ENCODE assay signal across 9 cellular contexts in genomic region chr20:10508468-10509251, GRCh38.
DNase-seq lines count a peak whose midpoint lies in the region; ATAC-seq and TF ChIP-seq lines count a peak whose summit lies in the region.
"Had no signal": no experiment of that assay in that cellular context is flagged by ENCODE, and none has a peak within 500 bp of the region (broad histone marks: within the 10 kb centered on the region; RNA-seq: fewer than 3 reads in every experiment).

No MANE protein-coding gene starts in this region.

- ATAC-seq in HG03097 (IDR thresholded peaks at IDR 0.05; ENCODE audit: low FRiP score, unreplicated experiment) (no peak), HG03469 (IDR thresholded peaks at IDR 0.05; ENCODE audit: unreplicated experiment) (no peak), HG02852 (IDR thresholded peaks at IDR 0.05; ENCODE audit: unreplicated experiment) (no peak)

- H3K27ac ChIP-seq in BLaER1 treated with 17β-estradiol and CSF1 and Interleukin-3, amounts not matched to agents 10 nM and 100 nM = peak overlapping the region in 7 of 11 experiments; percentile 10 to 59 (median 28); a peak in 6 of 22 replicates
- H3K27ac ChIP-seq in parathyroid adenoma = peak overlapping the region; percentile 70

- TF ChIP-seq CTCF in fibroblast of the aortic adventitia (IDR thresholded peaks at IDR 0.05; ENCODE audit: insufficient read depth, low read length) (no peak), parathyroid adenoma (IDR thresholded peaks at IDR 0.05) (no peak)

- peaks cover 12 to 77% (median 46%) of the 10 kb centered on the region in 10 experiments for H3K4me1 ChIP-seq in BLaER1 treated with 17β-estradiol and CSF1 and Interleukin-3, amounts not matched to agents 10 nM and 100 nM
- H3K4me1 ChIP-seq in parathyroid adenoma = peaks cover 37% of the 10 kb centered on the region

- no peaks in the 10 kb centered on the region for H3K9me3 ChIP-seq in BLaER1 treated with 17β-estradiol and CSF1 and Interleukin-3, amounts not matched to agents 10 nM and 100 nM (replicated peaks in 1 of 11)
- no peaks in the 10 kb centered on the region for H3K9me3 ChIP-seq in parathyroid adenoma (ENCODE audit: control insufficient read depth, low read length)

- H3K36me3 ChIP-seq in BLaER1 treated with 17β-estradiol and CSF1 and Interleukin-3, amounts not matched to agents 10 nM and 100 nM = 0 out of 22 replicates have a peak, but pooled peaks cover 0 to 7% (median 0%) of the 10 kb centered on the region in 11 experiments
- no peaks in the 10 kb centered on the region for H3K36me3 ChIP-seq in parathyroid adenoma (ENCODE audit: control insufficient read depth, insufficient read depth, low read length)

- no peaks in the 10 kb centered on the region; a peak in 1 of 22 replicates for H4K20me1 ChIP-seq in BLaER1 treated with 17β-estradiol and CSF1 and Interleukin-3, amounts not matched to agents 10 nM and 100 nM

- H2AFZ ChIP-seq in parathyroid adenoma = peak overlapping the region; percentile 68

- H3K79me2 ChIP-seq in parathyroid adenoma = peaks cover 6% of the 10 kb centered on the region

- H3K4me3 ChIP-seq in BLaER1 treated with 17β-estradiol and CSF1 and Interleukin-3, amounts not matched to agents 10 nM and 100 nM = no peak overlapping the region
- H3K4me3 ChIP-seq in fibroblast of the aortic adventitia (ENCODE audit: low read depth, low read length) (no peak overlapping the region), parathyroid adenoma (ENCODE audit: low read depth, low read length) (no peak overlapping the region)

- DNase-seq in SK-N-DZ (ENCODE audit: low spot score) (peak; percentile 10), fibroblast of the aortic adventitia (ENCODE audit: low read depth) (peak; percentile 80), middle frontal gyrus (ENCODE audit: extremely low spot score, low spot score) (no peak)
- DNase-seq: DMS153 had no signal

- H3K27me3 ChIP-seq in BLaER1 treated with 17β-estradiol and CSF1 and Interleukin-3, amounts not matched to agents 10 nM and 100 nM = no peaks in the 10 kb centered on the region
- no peaks in the 10 kb centered on the region for H3K27me3 ChIP-seq in parathyroid adenoma (ENCODE audit: control insufficient read depth, insufficient read depth, low read length)

- no peak overlapping the region; a peak in 1 of 22 replicates for H3K9ac ChIP-seq in BLaER1 treated with 17β-estradiol and CSF1 and Interleukin-3, amounts not matched to agents 10 nM and 100 nM
- no peak overlapping the region for H3K9ac ChIP-seq in parathyroid adenoma

- H3K4me2 ChIP-seq in BLaER1 treated with 17β-estradiol and CSF1 and Interleukin-3, amounts not matched to agents 10 nM and 100 nM = peak overlapping the region in 6 of 11 experiments; percentile 13 to 52 (median 38); a peak in 9 of 22 replicates
- H3K4me2 ChIP-seq in parathyroid adenoma (ENCODE audit: low read length) = no peak overlapping the region
